14 cellular contexts compared by ENCODE assay signal in genomic region chr2:101273045-101273444, GRCh38. TPM values are rescaled to one million over a fixed set of nuclear protein-coding genes. Genes with fewer than 3 reads are reported as not detected.
DNase-seq lines count a peak whose midpoint lies in the region; ATAC-seq and TF ChIP-seq lines count a peak whose summit lies in the region.
"Had no signal": no experiment of that assay in that cellular context is flagged by ENCODE, and none has a peak within 500 bp of the region (broad histone marks: within the 10 kb centered on the region; RNA-seq: fewer than 3 reads in every experiment).

No MANE protein-coding gene starts in this region.

- TF ChIP-seq CTCF in right atrium auricular region (IDR thresholded peaks at IDR 0.05): no peak
- no peak for TF ChIP-seq CTCF in activated B cell treated with CpG ODN at 0.5 μM for 24 hours (IDR thresholded peaks at IDR 0.05)
- no peak for TF ChIP-seq CTCF in stomach (IDR thresholded peaks at IDR 0.05)

- WGBS in right cardiac atrium: 76% methylated on average over 8 of the region's 8 CpGs
- WGBS in stomach, 5 donors: 53 to 69% (median 63%) methylated on average over 8 of the region's 8 CpGs

- H3K27ac ChIP-seq in right cardiac atrium (ENCODE audit: low read length) (no peak overlapping the region), right atrium auricular region (no peak overlapping the region), stomach (peak overlapping the region; percentile 3 to 20 (median 9))
- H3K27ac ChIP-seq: vagina had no signal

- no peak for DNase-seq in right cardiac atrium
- no peak for DNase-seq in right atrium auricular region (ENCODE audit: low spot score)
- DNase-seq in activated B cell treated with CpG ODN at 0.5 μM for 24 hours: no peak
- peak; percentile 24 for DNase-seq in iPS-NIHi11 (ENCODE audit: low spot score)
- DNase-seq in stomach: no peak
- no peak for DNase-seq in NCI-H345 (lab: John Stamatoyannopoulos, UW)
- DNase-seq in NOMO-1 treated with dmso at 0.1 percent for 144 hours (lab: John Stamatoyannopoulos, UW; ENCODE audit: unreplicated experiment): no peak
- DNase-seq: activated CD8-positive, alpha-beta memory T cell treated with anti-CD3 and anti-CD28 coated beads, Interleukin-2, amount 50 U/mL, for 4 hours; amniotic stem cell; kidney glomerular epithelial cell; NCI-H2107; stimulated activated naive CD8-positive, alpha-beta T cell treated with anti-CD3 and anti-CD28 coated beads, Interleukin-15, Interleukin-2, amounts not matched to agents 100 U/mL and 50 U/mL, for 24 hours had no signal

- H3K9me3 ChIP-seq in right cardiac atrium (ENCODE audit: control insufficient read depth, low read length) (no peaks in the 10 kb centered on the region), right atrium auricular region (no peaks in the 10 kb centered on the region), stomach (no peaks in the 10 kb centered on the region)
- H3K9me3 ChIP-seq: vagina had no signal

- H3K9me3 Mint-ChIP-seq in activated B cell treated with CpG ODN at 0.5 μM for 24 hours: no peaks in the 10 kb centered on the region

- ATAC-seq in right cardiac atrium: peak; percentile 21 to 45
- no peak for ATAC-seq in activated B cell treated with CpG ODN at 0.5 μM for 24 hours (ENCODE audit: low read depth)
- no peak for ATAC-seq in HG03571 (IDR thresholded peaks at IDR 0.05; ENCODE audit: unreplicated experiment)

- no peak overlapping the region for H3K4me3 ChIP-seq in right cardiac atrium (ENCODE audit: low read length)
- H3K4me3 ChIP-seq in right atrium auricular region: no peak overlapping the region
- H3K4me3 ChIP-seq in stomach: no peak overlapping the region
- H3K4me3 ChIP-seq: vagina had no signal

- H3K36me3 Mint-ChIP-seq in activated B cell treated with CpG ODN at 0.5 μM for 24 hours (ENCODE audit: low read depth): peaks cover 75% of the 10 kb centered on the region

- H3K36me3 ChIP-seq in right atrium auricular region (peaks cover 72% of the 10 kb centered on the region), stomach (peaks cover 31 to 96% (median 85%) of the 10 kb centered on the region in 4 donors)

- H3K27ac Mint-ChIP-seq in activated B cell treated with CpG ODN at 0.5 μM for 24 hours: peak overlapping the region; percentile 15

- H3K4me1 ChIP-seq in right cardiac atrium (ENCODE audit: control insufficient read depth, insufficient read depth, low read length) (no peaks in the 10 kb centered on the region), right atrium auricular region (no peaks in the 10 kb centered on the region), stomach (peaks cover 15 to 37% (median 23%) of the 10 kb centered on the region in 4 donors)
- H3K4me1 ChIP-seq: vagina had no signal

- intact Hi-C loops in right cardiac atrium (cut with DNase I): no loop called here
- intact Hi-C loops in activated B cell treated with CpG ODN at 0.5 μM for 24 hours (cut with micrococcal nuclease): no loop called here
- intact Hi-C loops in stomach (cut with DNase I; ENCODE audit: low total_unique reads): no loop called here

- POLR2A ChIA-PET in activated B cell treated with CpG ODN at 0.5 μM for 24 hours (lab: Charles Lee): no interaction called here

- no peaks in the 10 kb centered on the region for H3K27me3 Mint-ChIP-seq in activated B cell treated with CpG ODN at 0.5 μM for 24 hours

- H3K4me1 Mint-ChIP-seq in activated B cell treated with CpG ODN at 0.5 μM for 24 hours: peaks cover 2% of the 10 kb centered on the region

- TF ChIP-seq POLR2A in stomach (IDR thresholded peaks at IDR 0.05): no peak

- TF ChIP-seq EP300 in stomach (IDR thresholded peaks at IDR 0.05): no peak

- no peak overlapping the region for H3K4me3 Mint-ChIP-seq in activated B cell treated with CpG ODN at 0.5 μM for 24 hours

- H3K27me3 ChIP-seq in right cardiac atrium (ENCODE audit: control insufficient read depth, insufficient read depth) (no peaks in the 10 kb centered on the region), right atrium auricular region (no peaks in the 10 kb centered on the region), stomach (no peaks in the 10 kb centered on the region)
- H3K27me3 ChIP-seq: vagina had no signal

- CTCF ChIA-PET in activated B cell treated with CpG ODN at 0.5 μM for 24 hours (lab: Charles Lee): no interaction called here

RNA-seq across cellular contexts. Expression of gene CNOT11, which starts 20.4 kb away (rescaled TPM):
- total RNA-seq in right cardiac atrium: 10 to 100 TPM; 38.8 to 60.5 (median 43.5) TPM
- polyA plus RNA-seq in right cardiac atrium: 26.0 TPM
- 10 to 100 TPM; 37.0 to 40.4 TPM for total RNA-seq in right atrium auricular region
- total RNA-seq in activated B cell treated with CpG ODN at 0.5 μM for 24 hours: 50.8 and 59.7 TPM in 2 replicates
- 10 to 100 TPM in 4 of 5 donors, 1 to 10 TPM in 1; 9.3 to 71.4 (median 25.3) TPM for total RNA-seq in stomach
- 10 to 100 TPM; 16.1 to 26.6 (median 21.3) TPM for polyA plus RNA-seq in stomach

RNA-seq across cellular contexts. Expression of gene RNF149, which starts 35.5 kb away (rescaled TPM):
- total RNA-seq in right cardiac atrium (10 to 100 TPM; 18.0 to 40.6 (median 23.2) TPM), right atrium auricular region (10 to 100 TPM; 21.0 to 30.8 TPM), activated B cell treated with CpG ODN at 0.5 μM for 24 hours (39.6 and 48.3 TPM in 2 replicates), stomach (100 to 1,000 TPM in 1 of 5 donors, 10 to 100 TPM in 4; 25.7 to 154 (median 48.4) TPM)
- polyA plus RNA-seq in right cardiac atrium (22.7 TPM), stomach (10 to 100 TPM; 14.8 to 34.9 (median 17.6) TPM)

Comparison
In these comparisons a context has a peak if more than half of its experiments do, and no peak if none do; other contexts are left out.
1. ATAC-seq: peak in right cardiac atrium (2 of 2); none in activated B cell treated with CpG ODN at 0.5 μM for 24 hours (single experiment) and HG03571 (single experiment).
2. H3K27ac ChIP-seq: peak in stomach (5 of 5); none in right cardiac atrium (single experiment) and right atrium auricular region (0 of 2).